ENCODE assay signal across 8 cellular contexts in the genomic region with DNA sequence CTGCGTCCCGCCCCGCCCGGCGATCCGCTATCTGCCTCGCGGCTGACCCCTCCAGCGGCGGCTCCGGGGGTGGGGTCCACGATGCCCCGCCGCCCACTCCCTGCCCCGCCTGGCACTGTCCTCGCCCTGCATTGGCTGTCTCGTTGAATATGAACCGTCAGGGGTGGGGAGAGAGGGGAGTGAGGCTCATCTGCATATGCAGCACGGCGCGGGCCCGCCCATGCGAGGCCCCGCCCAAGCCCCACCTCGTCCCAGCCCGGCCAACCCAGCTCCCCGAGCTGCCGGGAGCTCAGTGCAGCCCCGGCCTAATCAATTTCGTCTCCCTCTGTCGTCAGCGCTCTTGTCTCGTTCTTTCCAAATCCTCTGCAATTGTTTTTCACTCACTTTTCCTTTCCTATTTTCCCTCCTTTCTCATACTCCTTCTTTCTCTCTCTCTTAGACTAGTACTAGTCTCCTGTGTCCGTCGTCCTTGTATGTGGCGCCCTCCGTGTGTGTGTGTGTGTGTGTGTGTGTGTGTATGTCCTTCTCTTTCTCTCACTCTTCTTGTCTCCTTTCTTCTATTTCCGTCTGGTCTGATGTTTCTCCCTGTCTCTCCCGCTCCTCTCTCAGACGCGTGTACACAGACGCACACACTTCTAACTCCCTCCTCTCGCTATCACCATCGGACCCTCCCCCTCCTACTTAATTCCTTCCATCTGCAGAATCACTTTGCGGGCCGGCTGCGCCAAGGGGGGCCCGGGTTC. TPM values are rescaled to one million over a fixed set of nuclear protein-coding genes. Genes with fewer than 3 reads are reported as not detected.
DNase-seq lines count a peak whose midpoint lies in the region; ATAC-seq and TF ChIP-seq lines count a peak whose summit lies in the region.

No MANE protein-coding gene starts in this region.

- peak overlapping the region; percentile 26 for H3K27ac Mint-ChIP-seq in activated CD8-positive, alpha-beta T cell treated with anti-CD3 and anti-CD28 coated beads for 36 hours

- ATAC-seq in GM19452 (IDR thresholded peaks at IDR 0.05; ENCODE audit: unreplicated experiment): peak; percentile 94
- ATAC-seq in HG03571 (IDR thresholded peaks at IDR 0.05; ENCODE audit: unreplicated experiment): peak; percentile 92
- ATAC-seq in activated CD8-positive, alpha-beta T cell treated with anti-CD3 and anti-CD28 coated beads for 36 hours: peak; percentile 96

- intact Hi-C loops in activated CD8-positive, alpha-beta T cell treated with anti-CD3 and anti-CD28 coated beads for 36 hours (cut with micrococcal nuclease): no loop called here
- intact Hi-C loops in lower leg skin (cut with DNase I; ENCODE audit: low total_unique reads): no loop called here

- peak overlapping the region; percentile 85 for H3K27ac ChIP-seq in C4-2B

- peaks cover 28% of the 10 kb centered on the region for H3K4me1 Mint-ChIP-seq in activated CD8-positive, alpha-beta T cell treated with anti-CD3 and anti-CD28 coated beads for 36 hours (ENCODE audit: low read depth)

- no peak for TF ChIP-seq POLR2A in lower leg skin (IDR thresholded peaks at IDR 0.05)

- 1% methylated on average over 37 to 40 of the region's 48 CpGs for WGBS in lower leg skin, 2 donors

- H3K27me3 Mint-ChIP-seq in activated CD8-positive, alpha-beta T cell treated with anti-CD3 and anti-CD28 coated beads for 36 hours: peaks cover 12% of the 10 kb centered on the region

- CTCF ChIA-PET in activated CD8-positive, alpha-beta T cell treated with anti-CD3 and anti-CD28 coated beads for 36 hours (lab: Charles Lee): interaction anchor here (0.7 to 1.4 kb wide), 4 partner anchors 22 to 123 kb away, joined by 3 to 4 read pairs (median 3); no protein-coding TSS in a partner anchor

- H3K36me3 Mint-ChIP-seq in activated CD8-positive, alpha-beta T cell treated with anti-CD3 and anti-CD28 coated beads for 36 hours (ENCODE audit: low read depth): no peaks in the 10 kb centered on the region

- DNase-seq in NCI-H82 treated with DMSO at 0.1 percent for 48 hours (lab: John Stamatoyannopoulos, UW; ENCODE audit: unreplicated experiment) (peak; percentile 78), ecto neural progenitor cell (ENCODE audit: low spot score) (peak; percentile 99), lower leg skin (ENCODE audit: low spot score in 2 of 2) (peak; percentile 98 to 99)
- DNase-seq in activated CD8-positive, alpha-beta T cell treated with anti-CD3 and anti-CD28 coated beads for 36 hours: peak; percentile 96
- peak; percentile 92 for DNase-seq in stimulated activated CD4-positive, alpha-beta T cell treated with anti-CD3 and anti-CD28 coated beads, Interleukin-4, amount 100 ng/mL, for 24 hours

- POLR2A ChIA-PET in activated CD8-positive, alpha-beta T cell treated with anti-CD3 and anti-CD28 coated beads for 36 hours (lab: Charles Lee): interaction anchor here (0.9 kb wide), 1 partner anchor 12 kb away, joined by 4 read pairs; no protein-coding TSS in a partner anchor

- H3K4me3 Mint-ChIP-seq in activated CD8-positive, alpha-beta T cell treated with anti-CD3 and anti-CD28 coated beads for 36 hours: peak overlapping the region; percentile 74

- no peak overlapping the region for H3K4me3 ChIP-seq in lower leg skin (ENCODE audit: low read depth, poor library complexity, severe bottlenecking)

- no peaks in the 10 kb centered on the region for H3K9me3 Mint-ChIP-seq in activated CD8-positive, alpha-beta T cell treated with anti-CD3 and anti-CD28 coated beads for 36 hours

- no peak for TF ChIP-seq CTCF in C4-2B (conservative IDR thresholded peaks at IDR 0.05)
- no peak for TF ChIP-seq CTCF in activated CD8-positive, alpha-beta T cell treated with anti-CD3 and anti-CD28 coated beads for 36 hours (IDR thresholded peaks at IDR 0.05)
- TF ChIP-seq CTCF in lower leg skin (IDR thresholded peaks at IDR 0.05): peak in 1 of 3 donors; percentile 12

RNA-seq across cellular contexts. Expression of gene ZCCHC24, which starts 0.5 kb away (rescaled TPM):
- total RNA-seq in activated CD8-positive, alpha-beta T cell treated with anti-CD3 and anti-CD28 coated beads for 36 hours: 1 to 10 TPM; 1.0 to 1.7 TPM
- 10 to 100 TPM in 3 of 4 donors, 1 to 10 TPM in 1; 9.9 to 16.8 (median 13.1) TPM for total RNA-seq in lower leg skin
